ENCODE assay signal across 1 cellular context in genomic region chr10:43402176-43402575, GRCh38.
TF ChIP-seq lines count a peak whose summit lies in the region.

No MANE protein-coding gene starts in this region.

TF ChIP-seq in endothelial cell of umbilical vein, 7 proteins besides CTCF, POLR2A, EP300 and RAD21 (continued from another document):
- TF ChIP-seq POLR2AphosphoS5 (IDR thresholded peaks at IDR 0.05; ENCODE audit: insufficient read depth, low read depth, low read length): no peak
- TF ChIP-seq FOS (IDR thresholded peaks at IDR 0.05; ENCODE audit: borderline replicate concordance, insufficient read depth, low read length): no peak
- no peak for TF ChIP-seq MAX (IDR thresholded peaks at IDR 0.05; ENCODE audit: insufficient read depth, insufficient read length)
- no peak for TF ChIP-seq EZH2 (IDR thresholded peaks at IDR 0.05; ENCODE audit: borderline replicate concordance, low read depth, low read length, severe bottlenecking)
